1 cellular context compared by ENCODE assay signal in genomic region chr12:62760779-62761178, GRCh38.
TF ChIP-seq lines count a peak whose summit lies in the region.

No MANE protein-coding gene starts in this region.

TF ChIP-seq in HepG2, 621 proteins besides CTCF, POLR2A, EP300 and RAD21 (continued from another document and continues in another):
- TF ChIP-seq ZHX2 (IDR thresholded peaks at IDR 0.05; ENCODE audit: low read depth): no peak
- no peak for TF ChIP-seq ZHX2 (CRISPR knock-in tag; IDR thresholded peaks at IDR 0.05; ENCODE audit: borderline replicate concordance)
- TF ChIP-seq ISL2 (CRISPR knock-in tag; IDR thresholded peaks at IDR 0.05): peak; percentile 87
- TF ChIP-seq RARA (CRISPR knock-in tag; IDR thresholded peaks at IDR 0.05): peak; percentile 85
- peak; percentile 40; the same call in 1 of the 2 replicates for TF ChIP-seq KAT8 (CRISPR knock-in tag; IDR thresholded peaks at IDR 0.05)
- TF ChIP-seq ZBTB14 (CRISPR knock-in tag; IDR thresholded peaks at IDR 0.05): no peak
- TF ChIP-seq ZNF607 (CRISPR knock-in tag; IDR thresholded peaks at IDR 0.05; ENCODE audit: borderline replicate concordance): no peak
- TF ChIP-seq FOXK2 (IDR thresholded peaks at IDR 0.05): no peak
- TF ChIP-seq GATAD1 (CRISPR knock-in tag; IDR thresholded peaks at IDR 0.05): 0 out of 2 replicates have a peak, but pooled peaks have one; percentile 34
- no peak for TF ChIP-seq GPBP1L1 (CRISPR knock-in tag; IDR thresholded peaks at IDR 0.05)
- no peak for TF ChIP-seq MTA3 (CRISPR knock-in tag; IDR thresholded peaks at IDR 0.05)
- no peak for TF ChIP-seq FUBP1 (CRISPR knock-in tag; IDR thresholded peaks at IDR 0.05; ENCODE audit: borderline replicate concordance)
- TF ChIP-seq GMEB2 (CRISPR knock-in tag; IDR thresholded peaks at IDR 0.05; ENCODE audit: low read depth): no peak
- TF ChIP-seq ZNF280D (CRISPR knock-in tag; IDR thresholded peaks at IDR 0.05): no peak
- TF ChIP-seq MBD4 (IDR thresholded peaks at IDR 0.05; ENCODE audit: borderline replicate concordance, low read length): 0 out of 2 replicates have a peak, but pooled peaks have one; percentile 65
- TF ChIP-seq ATF7-NPFF (CRISPR knock-in tag; IDR thresholded peaks at IDR 0.05; ENCODE audit: low read depth): no peak
- peak; percentile 54 for TF ChIP-seq HDAC2 (CRISPR knock-in tag; IDR thresholded peaks at IDR 0.05)
- no peak for TF ChIP-seq ZFP41 (CRISPR knock-in tag; IDR thresholded peaks at IDR 0.05; ENCODE audit: borderline replicate concordance)
- no peak for TF ChIP-seq ZNF580 (CRISPR knock-in tag; IDR thresholded peaks at IDR 0.05; ENCODE audit: borderline replicate concordance, low read depth)
- TF ChIP-seq DBP (CRISPR knock-in tag; IDR thresholded peaks at IDR 0.05; ENCODE audit: not compliant biosample characterization): no peak
- 0 out of 2 replicates have a peak, but pooled peaks have one; percentile 30 for TF ChIP-seq TBX3 (IDR thresholded peaks at IDR 0.05; ENCODE audit: borderline replicate concordance)
- no peak for TF ChIP-seq ZNF230 (CRISPR knock-in tag; IDR thresholded peaks at IDR 0.05)
- TF ChIP-seq JARID2 (CRISPR knock-in tag; IDR thresholded peaks at IDR 0.05; ENCODE audit: insufficient replicate concordance): no peak
- no peak for TF ChIP-seq SRSF1 (optimal IDR thresholded peaks at IDR 0.05; ENCODE audit: low read depth, low read length)
- TF ChIP-seq HIVEP1 (CRISPR knock-in tag; IDR thresholded peaks at IDR 0.05): no peak
- TF ChIP-seq ARID2 (CRISPR knock-in tag; IDR thresholded peaks at IDR 0.05; ENCODE audit: borderline replicate concordance): no peak
- peak; percentile 65; the same call in 1 of the 2 replicates for TF ChIP-seq KDM6A (CRISPR knock-in tag; IDR thresholded peaks at IDR 0.05; ENCODE audit: low read depth)
- TF ChIP-seq ZNF792 (CRISPR knock-in tag; IDR thresholded peaks at IDR 0.05): no peak; the same call in 1 of the 2 replicates
- no peak for TF ChIP-seq SKI (IDR thresholded peaks at IDR 0.05; ENCODE audit: partially characterized antibody)
- no peak for TF ChIP-seq ZNF720 (CRISPR knock-in tag; IDR thresholded peaks at IDR 0.05)
- no peak for TF ChIP-seq ZNF296 (CRISPR knock-in tag; conservative IDR thresholded peaks at IDR 0.05)
- TF ChIP-seq PHB2 (IDR thresholded peaks at IDR 0.05; ENCODE audit: partially characterized antibody): no peak
- TF ChIP-seq TFDP2 (CRISPR knock-in tag; IDR thresholded peaks at IDR 0.05): no peak
- TF ChIP-seq FOXO1 (CRISPR knock-in tag; IDR thresholded peaks at IDR 0.05): peak; percentile 45; the same call in 1 of the 2 replicates
- TF ChIP-seq KLF16 (CRISPR knock-in tag; IDR thresholded peaks at IDR 0.05): no peak
- TF ChIP-seq SMARCE1 (IDR thresholded peaks at IDR 0.05; ENCODE audit: borderline replicate concordance): no peak
- no peak for TF ChIP-seq ZBTB7B (CRISPR knock-in tag; IDR thresholded peaks at IDR 0.05)
- TF ChIP-seq CC2D1A (CRISPR knock-in tag; IDR thresholded peaks at IDR 0.05): no peak
- no peak for TF ChIP-seq CBX2 (IDR thresholded peaks at IDR 0.05; ENCODE audit: low read depth, low read length)
- TF ChIP-seq CBX2 (CRISPR knock-in tag; IDR thresholded peaks at IDR 0.05; ENCODE audit: low read depth): no peak
- TF ChIP-seq EED (CRISPR knock-in tag; IDR thresholded peaks at IDR 0.05): no peak
- peak; percentile 29 to 39; a peak in 2 of 4 replicates for TF ChIP-seq NR2F1 (CRISPR knock-in tag; IDR thresholded peaks at IDR 0.05)
- TF ChIP-seq ZKSCAN1 (IDR thresholded peaks at IDR 0.05; ENCODE audit: low read length): no peak
- no peak for TF ChIP-seq HHEX (CRISPR knock-in tag; IDR thresholded peaks at IDR 0.05)
- no peak for TF ChIP-seq ZNF343 (CRISPR knock-in tag; IDR thresholded peaks at IDR 0.05)
- no peak for TF ChIP-seq KDM3A (CRISPR knock-in tag; IDR thresholded peaks at IDR 0.05; ENCODE audit: low read depth)
